In genomic region chr9:114336699-114337395, GRCh38 we compare ENCODE assay signal across 20 cellular contexts. TPM values are rescaled to one million over a fixed set of nuclear protein-coding genes. Genes with fewer than 3 reads are reported as not detected.
"Had no signal": no experiment of that assay in that cellular context is flagged by ENCODE, and none has a peak within 500 bp of the region (broad histone marks: within the 10 kb centered on the region; RNA-seq: fewer than 3 reads in every experiment).

No MANE protein-coding gene starts in this region.

- ATAC-seq: left lobe of liver had no signal

- H3K4me1 Mint-ChIP-seq: brain, nephron had no signal

- H3K9me3 Mint-ChIP-seq: brain, nephron had no signal

- H3K4me3 Mint-ChIP-seq: brain, nephron had no signal

- DNase-seq: activated CD4-positive, alpha-beta T cell treated with anti-CD3 and anti-CD28 coated beads for 48 hours; central memory CD4-positive, alpha-beta T cell; islet precursor cell; occipital lobe; SJCRH30; stimulated activated CD4-positive, alpha-beta T cell treated with anti-CD3 and anti-CD28 coated beads, Interleukin-15, amount 100 ng/mL, for 24 hours; stimulated activated CD4-positive, alpha-beta T cell treated with anti-CD3 and anti-CD28 coated beads, Interleukin-4, amount 100 ng/mL, for 4 hours; stimulated activated CD8-positive, alpha-beta memory T cell treated with anti-CD3 and anti-CD28 coated beads, Interleukin-4, amount 100 ng/mL, for 48 hours; stomach; T-helper 2 cell had no signal

- H3K27ac Mint-ChIP-seq: nephron had no signal

RNA-seq across cellular contexts. Expression of gene ORM2, which starts 7.2 kb away (rescaled TPM):
- total RNA-seq: esophagus muscularis mucosa, lung microvascular endothelial cell, mononuclear cell, occipital lobe, posterior vena cava, SJCRH30, skeletal muscle tissue, thoracic aorta, ureter had no signal

RNA-seq across cellular contexts. Expression of gene ORM1, which starts 13.9 kb away (rescaled TPM):
- total RNA-seq: lung microvascular endothelial cell, mononuclear cell, occipital lobe, SJCRH30, thoracic aorta had no signal
